23 cellular contexts compared by ENCODE assay signal in the genomic region with DNA sequence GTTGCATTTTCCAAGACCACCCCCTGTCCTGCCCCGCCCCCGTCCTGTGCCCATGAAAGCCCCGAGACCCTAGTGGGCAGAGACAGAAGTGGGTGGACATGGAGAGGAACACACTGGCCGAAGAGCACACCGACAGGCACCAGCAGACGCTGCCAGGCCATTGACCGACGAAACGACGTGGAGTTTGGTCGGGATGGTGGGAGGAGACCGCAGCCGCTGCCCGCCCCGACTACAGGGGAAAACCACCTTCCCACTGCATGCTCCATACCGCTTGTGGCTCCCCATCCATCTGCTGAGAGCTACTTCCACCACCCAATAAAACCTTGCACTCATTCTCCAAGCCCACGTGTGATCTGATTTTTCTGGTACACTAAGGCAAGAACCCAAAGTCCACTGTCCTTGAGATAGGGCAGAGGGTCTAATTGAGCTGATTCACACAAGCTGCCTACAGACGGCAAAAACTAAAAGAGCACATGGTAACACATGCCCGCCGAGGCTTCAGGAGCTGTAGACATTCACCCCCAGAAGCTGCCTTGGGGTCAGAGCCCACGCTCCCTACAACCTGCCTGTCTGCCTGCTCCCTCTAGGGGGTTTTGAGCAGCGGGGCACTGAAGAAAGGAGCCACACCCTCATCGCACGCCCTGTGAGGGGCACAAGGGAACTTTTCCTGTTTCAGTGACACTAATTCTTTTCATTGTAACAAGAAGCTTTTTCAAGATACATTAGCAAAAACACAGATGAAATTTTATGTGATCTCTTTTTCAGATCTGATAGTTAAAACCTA.
A peak's percentile ranks its signal among the peaks of the same experiment; 100 is the strongest.
DNase-seq lines count a peak whose midpoint lies in the region; ATAC-seq, FAIRE-seq and TF ChIP-seq lines count a peak whose summit lies in the region.
"Had no signal": no experiment of that assay in that cellular context is flagged by ENCODE, and none has a peak within 500 bp of the region (broad histone marks: within the 10 kb centered on the region; RNA-seq: fewer than 3 reads in every experiment).

No MANE protein-coding gene starts in this region.

- FAIRE-seq in HepG2 (lab: Jason Lieb, UNC) (no peak), K562 (lab: Jason Lieb, UNC) (no peak), urothelium cell line (lab: Jason Lieb, UNC) (peak; percentile 58)

- H3K27me3 Mint-ChIP-seq in CD8-positive, alpha-beta memory T cell, result peaks cover 5 to 18% of the 10 kb centered on the region in 2 donors
- H3K27me3 Mint-ChIP-seq: stimulated activated memory B cell treated with anti-CD40 and anti-IgM and Interleukin-4, amounts not matched to agents 10 μg/mL and 1 μg/mL and 100 μg/mL, for 72 hours had no signal

- H3K9me3 ChIP-seq in HepG2 (ENCODE audit: low read length) (no peaks in the 10 kb centered on the region), right lobe of liver (no peaks in the 10 kb centered on the region), Loucy (ENCODE audit: insufficient read depth, low read depth, low read length) (no peaks in the 10 kb centered on the region), K562 (replicated peaks; ENCODE audit: control insufficient read depth, insufficient read depth, low read depth, low read length) (no peaks in the 10 kb centered on the region)
- H3K9me3 ChIP-seq in CD8-positive, alpha-beta memory T cell (ENCODE audit: low read length), result no peaks in the 10 kb centered on the region
- H3K9me3 ChIP-seq: sigmoid colon, thoracic aorta had no signal

- no peaks in the 10 kb centered on the region for H3K9me2 ChIP-seq in Loucy (replicated peaks; ENCODE audit: low read depth, low read length)

- no peaks in the 10 kb centered on the region for H3F3A ChIP-seq in Loucy (ENCODE audit: low read depth)

- H3K4me1 Mint-ChIP-seq in CD8-positive, alpha-beta memory T cell, result no peaks in the 10 kb centered on the region
- H3K4me1 Mint-ChIP-seq: activated B cell treated with CpG ODN at 0.5 μM for 24 hours; CD4-positive, alpha-beta memory T cell; stimulated activated memory B cell treated with anti-CD40 and anti-IgM and Interleukin-4, amounts not matched to agents 10 μg/mL and 1 μg/mL and 100 μg/mL, for 72 hours; T-helper 17 cell had no signal

- H3K27me3 ChIP-seq in HepG2 (ENCODE audit: control insufficient read depth in 1 of 2, insufficient read depth in 2 of 2, low read length in 2 of 2) (peaks cover 0 to 7% of the 10 kb centered on the region in 2 experiments; a peak in 2 of 5 replicates), right lobe of liver (no peaks in the 10 kb centered on the region), Loucy (ENCODE audit: insufficient read depth, low read length, poor library complexity, severe bottlenecking) (no peaks in the 10 kb centered on the region), K562 (ENCODE audit: control insufficient read depth in 2 of 2, insufficient read depth in 2 of 2, low read length in 2 of 2) (peaks cover 8 to 14% of the 10 kb centered on the region in 2 experiments; a peak in 4 of 5 replicates)
- H3K27me3 ChIP-seq in CD8-positive, alpha-beta memory T cell (ENCODE audit: insufficient read depth, low read length, poor library complexity, severe bottlenecking), result no peaks in the 10 kb centered on the region
- H3K27me3 ChIP-seq: sigmoid colon had no signal

- H3K4me2 ChIP-seq in HepG2 (ENCODE audit: low read depth, low read length) (peak overlapping the region; percentile 7; the same call in 1 of the 2 replicates), Loucy (ENCODE audit: low read depth, low read length, poor library complexity, severe bottlenecking) (no peak overlapping the region), K562 (ENCODE audit: insufficient read depth, low read length) (no peak overlapping the region)
- H3K4me2 ChIP-seq: PC-9 had no signal

- no peaks in the 10 kb centered on the region for H3K36me3 Mint-ChIP-seq in CD8-positive, alpha-beta memory T cell
- H3K36me3 Mint-ChIP-seq: activated naive CD4-positive, alpha-beta T cell treated with anti-CD3 and anti-CD28 coated beads, Interleukin-2, amount 50 U/mL, for 72 hours; CD4-positive, alpha-beta memory T cell; stimulated activated memory B cell treated with anti-CD40 and anti-IgM and Interleukin-4, amounts not matched to agents 10 μg/mL and 1 μg/mL and 100 μg/mL, for 72 hours had no signal

- H3K27ac Mint-ChIP-seq in CD8-positive, alpha-beta memory T cell, result no peak overlapping the region
- H3K27ac Mint-ChIP-seq: activated B cell treated with CpG ODN at 0.5 μM for 24 hours; activated naive CD4-positive, alpha-beta T cell treated with anti-CD3 and anti-CD28 coated beads, Interleukin-2, amount 50 U/mL, for 72 hours; CD4-positive, alpha-beta memory T cell; stimulated activated memory B cell treated with anti-CD40 and anti-IgM and Interleukin-4, amounts not matched to agents 10 μg/mL and 1 μg/mL and 100 μg/mL, for 72 hours; T-helper 17 cell had no signal

- ATAC-seq in HepG2, result peak; percentile 89
- no peak for ATAC-seq in right lobe of liver
- ATAC-seq in K562, result peak; percentile 91
- no peak for ATAC-seq in HG03039 (IDR thresholded peaks at IDR 0.05; ENCODE audit: unreplicated experiment)
- ATAC-seq: activated naive CD4-positive, alpha-beta T cell treated with anti-CD3 and anti-CD28 coated beads, Interleukin-2, amount 50 U/mL, for 72 hours; stimulated activated memory B cell treated with anti-CD40 and anti-IgM and Interleukin-4, amounts not matched to agents 10 μg/mL and 1 μg/mL and 100 μg/mL, for 72 hours; T-helper 17 cell had no signal

- H3K4me3 ChIP-seq in HepG2 (replicated peaks in 1 of 3; ENCODE audit: insufficient read depth in 1 of 3, low read depth in 2 of 3, low read length in 3 of 3), result no peak overlapping the region
- no peak overlapping the region for H3K4me3 ChIP-seq in right lobe of liver
- no peak overlapping the region for H3K4me3 ChIP-seq in Loucy (ENCODE audit: low read length, poor library complexity, severe bottlenecking)
- no peak overlapping the region for H3K4me3 ChIP-seq in K562
- no peak overlapping the region for H3K4me3 ChIP-seq in CD8-positive, alpha-beta memory T cell (ENCODE audit: low read length)
- H3K4me3 ChIP-seq: PC-9, sigmoid colon, thoracic aorta had no signal

- CTCF ChIA-PET in HepG2 (lab: Yijun Ruan, JAX; ENCODE audit: low intra/inter-chr PET ratio, low total read pairs) (no interaction called here), K562 (lab: Yijun Ruan, JAX; ENCODE audit: low intra/inter-chr PET ratio) (no interaction called here)
- CTCF ChIA-PET in CD8-positive, alpha-beta memory T cell (lab: Charles Lee), result no interaction called here

- H3K36me3 ChIP-seq in HepG2 (replicated peaks in 1 of 2; ENCODE audit: control insufficient read depth in 1 of 2, insufficient read depth in 2 of 2, low read length in 2 of 2) (no peaks in the 10 kb centered on the region), right lobe of liver (no peaks in the 10 kb centered on the region), Loucy (ENCODE audit: insufficient read depth, low read length) (no peaks in the 10 kb centered on the region), K562 (ENCODE audit: control insufficient read depth, insufficient read depth, low read length) (no peaks in the 10 kb centered on the region)
- H3K36me3 ChIP-seq in CD8-positive, alpha-beta memory T cell (ENCODE audit: insufficient read depth, low read length), result no peaks in the 10 kb centered on the region
- H3K36me3 ChIP-seq: sigmoid colon, thoracic aorta had no signal

- no peaks in the 10 kb centered on the region for H3K9me3 Mint-ChIP-seq in CD8-positive, alpha-beta memory T cell
- H3K9me3 Mint-ChIP-seq: activated B cell treated with CpG ODN at 0.5 μM for 24 hours; activated naive CD4-positive, alpha-beta T cell treated with anti-CD3 and anti-CD28 coated beads, Interleukin-2, amount 50 U/mL, for 72 hours; CD4-positive, alpha-beta memory T cell; stimulated activated memory B cell treated with anti-CD40 and anti-IgM and Interleukin-4, amounts not matched to agents 10 μg/mL and 1 μg/mL and 100 μg/mL, for 72 hours had no signal

- TF ChIP-seq RAD21 in HepG2 (CRISPR knock-in tag; IDR thresholded peaks at IDR 0.05), result no peak
- no peak for TF ChIP-seq RAD21 in K562 (CRISPR knock-in tag; conservative IDR thresholded peaks at IDR 0.05 in 1 of 2, IDR thresholded peaks at IDR 0.05 in 1 of 2)

- no peak overlapping the region for H3K4me3 Mint-ChIP-seq in CD8-positive, alpha-beta memory T cell
- H3K4me3 Mint-ChIP-seq: activated B cell treated with CpG ODN at 0.5 μM for 24 hours; stimulated activated memory B cell treated with anti-CD40 and anti-IgM and Interleukin-4, amounts not matched to agents 10 μg/mL and 1 μg/mL and 100 μg/mL, for 72 hours; T-helper 17 cell had no signal

- POLR2A ChIA-PET in HepG2 (lab: Yijun Ruan, JAX), result no interaction called here
- POLR2A ChIA-PET in K562 (lab: Yijun Ruan, JAX), result interaction anchor here (0.6 to 1.0 kb wide), 3 partner anchors 19 to 240 kb away, joined by 3 read pairs; no protein-coding TSS in a partner anchor
- POLR2A ChIA-PET in CD8-positive, alpha-beta memory T cell (lab: Charles Lee), result no interaction called here

- H4K20me1 ChIP-seq in HepG2 (ENCODE audit: insufficient read depth, low read length), result no peaks in the 10 kb centered on the region
- H4K20me1 ChIP-seq in Loucy (ENCODE audit: insufficient read depth, low read length, poor library complexity, severe bottlenecking), result no peaks in the 10 kb centered on the region
- H4K20me1 ChIP-seq in K562 (replicated peaks; ENCODE audit: control insufficient read depth, insufficient read depth, low read length), result no peaks in the 10 kb centered on the region

- DNase-seq in HepG2 (ENCODE audit: low spot score) (peak; percentile 6), right lobe of liver (no peak), K562 (ENCODE audit: extremely low read depth in 1 of 4, low spot score in 3 of 4) (peak in 1 of 4 experiments; percentile 27), urothelium cell line (ENCODE audit: low spot score) (no peak), NCI-H2081 treated with DMSO at 0.1 percent for 48 hours (lab: John Stamatoyannopoulos, UW) (no peak)
- DNase-seq in CD8-positive, alpha-beta memory T cell, result no peak
- DNase-seq: activated B cell treated with CpG ODN at 0.5 μM for 24 hours; activated CD8-positive, alpha-beta memory T cell treated with anti-CD3 and anti-CD28 coated beads for 24 hours; activated T-cell treated with anti-CD3 and anti-CD28 coated beads, Interleukin-2, amount 50 U/mL, for 48 hours; CD4-positive, alpha-beta memory T cell; head of caudate nucleus; IMR-90; NCI-H187 treated with DMSO at 0.1 percent for 48 hours; NCI-H510A; PC-9; SIG-M5; sigmoid colon; T-helper 17 cell had no signal

- intact Hi-C loops in HepG2 (cut with micrococcal nuclease; ENCODE audit: unreplicated experiment) (no loop called here), right lobe of liver (cut with DNase I) (no loop called here), K562 (cut with micrococcal nuclease) (loop anchor here (5.0 to 10.0 kb wide), 3 partner anchors 56 to 519 kb away; no protein-coding TSS in a partner anchor)

- TF ChIP-seq POLR2A in HepG2 (IDR thresholded peaks at IDR 0.05; ENCODE audit: insufficient read depth in 1 of 2, low read depth in 2 of 2, low read length in 2 of 2) (no peak), right lobe of liver (IDR thresholded peaks at IDR 0.05) (no peak), K562 (conservative IDR thresholded peaks at IDR 0.05) (no peak)

- H3K9ac ChIP-seq in HepG2 (ENCODE audit: insufficient read depth, low read depth, low read length) (no peak overlapping the region), Loucy (ENCODE audit: low read depth, low read length, poor library complexity, severe bottlenecking) (no peak overlapping the region), K562 (ENCODE audit: insufficient read depth in 1 of 2, low read depth in 2 of 2, low read length in 2 of 2) (0 out of 4 replicates have a peak overlapping the region, but pooled peaks of 1 of the 2 experiments have one; percentile 29)

- H3K4me1 ChIP-seq in HepG2 (ENCODE audit: insufficient read depth, low read length), result peaks cover 5% of the 10 kb centered on the region; the same call in 1 of the 2 replicates
- H3K4me1 ChIP-seq in right lobe of liver, result no peaks in the 10 kb centered on the region
- H3K4me1 ChIP-seq in Loucy (ENCODE audit: insufficient read depth, low read length, poor library complexity, severe bottlenecking), result no peaks in the 10 kb centered on the region
- H3K4me1 ChIP-seq in K562 (replicated peaks in 1 of 2; ENCODE audit: control insufficient read depth in 2 of 2, insufficient read depth in 2 of 2, low read length in 2 of 2), result 0 out of 5 replicates have a peak, but pooled peaks cover 0 to 3% of the 10 kb centered on the region in 2 experiments
- H3K4me1 ChIP-seq in CD8-positive, alpha-beta memory T cell (ENCODE audit: insufficient read depth, low read length), result no peaks in the 10 kb centered on the region
- H3K4me1 ChIP-seq: sigmoid colon had no signal

- TF ChIP-seq CTCF in HepG2 (CRISPR knock-in tag; IDR thresholded peaks at IDR 0.05) (no peak), right lobe of liver (IDR thresholded peaks at IDR 0.05) (no peak), Loucy (conservative IDR thresholded peaks at IDR 0.05; ENCODE audit: low read length) (peak; percentile 41), K562 (IDR thresholded peaks at IDR 0.05 in 2 of 3, conservative IDR thresholded peaks at IDR 0.05 in 1 of 3; ENCODE audit: insufficient read depth in 2 of 3, low read depth in 1 of 3, low read length in 3 of 3) (peak; percentile 11 to 50 (median 40); a peak in 3 of 6 replicates)

- no peak for TF ChIP-seq EP300 in HepG2 (IDR thresholded peaks at IDR 0.05; ENCODE audit: low read depth in 2 of 2, low read length in 2 of 2)
- no peak for TF ChIP-seq EP300 in HepG2 (CRISPR knock-in tag; IDR thresholded peaks at IDR 0.05; ENCODE audit: borderline replicate concordance)
- TF ChIP-seq EP300 in K562 (IDR thresholded peaks at IDR 0.05; ENCODE audit: low read length), result no peak

- H2AFZ ChIP-seq in HepG2 (ENCODE audit: low read length) (no peak overlapping the region), Loucy (ENCODE audit: low read length) (no peak overlapping the region), K562 (ENCODE audit: low read depth, low read length) (no peak overlapping the region)
- H2AFZ ChIP-seq: PC-9 had no signal

- H3K27ac ChIP-seq in HepG2 (ENCODE audit: extremely low read length, insufficient read depth, low read length) (no peak overlapping the region), right lobe of liver (no peak overlapping the region), K562 (ENCODE audit: extremely low read depth, low read depth, low read length) (no peak overlapping the region)
- H3K27ac ChIP-seq in CD8-positive, alpha-beta memory T cell (ENCODE audit: low read depth, low read length), result no peak overlapping the region
- H3K27ac ChIP-seq: PC-9, sigmoid colon, thoracic aorta had no signal

- no TSS peak for BruUV-seq in HepG2 (replicated peaks; lab: Mats Ljungman, UMichigan)
- BruUV-seq in K562 (replicated peaks; lab: Mats Ljungman, UMichigan), result no TSS peak

- no peaks in the 10 kb centered on the region for H3K9me1 ChIP-seq in K562 (ENCODE audit: control insufficient read depth, insufficient read depth, low read length)

- 22% methylated on average over 23 of the region's 24 CpGs for WGBS in HepG2 (ENCODE audit: low lambda C conversion rate)
- WGBS in right lobe of liver (ENCODE audit: insufficient coverage, low coverage, low lambda C conversion rate, missing lambda C conversion rate), result 70% methylated on average over 17 of the region's 24 CpGs
- 6% methylated on average over 23 of the region's 24 CpGs for WGBS in K562 (ENCODE audit: insufficient coverage, low coverage, missing lambda C conversion rate)

- H3K79me2 ChIP-seq in HepG2 (ENCODE audit: insufficient read depth, low read length) (no peaks in the 10 kb centered on the region), Loucy (ENCODE audit: insufficient read depth, low read length) (no peaks in the 10 kb centered on the region), K562 (ENCODE audit: control insufficient read depth, insufficient read depth, low read length) (no peaks in the 10 kb centered on the region)

- in situ Hi-C loops in HepG2 (cut with HindIII; ENCODE audit: extremely low pct_ligation_motif_present, low pct_unique_long_range_greater_than_20kb) (no loop called here), K562 (cut with MboI) (no loop called here)

Comparison
In these comparisons a context has a peak if more than half of its experiments do, and no peak if none do; other contexts are left out.
1. ATAC-seq: peak in HepG2 (single experiment) and K562 (single experiment); none in right lobe of liver (0 of 4) and HG03039 (single experiment).
2. CTCF ChIP-seq: peak in Loucy (single experiment) and K562 (3 of 3); none in HepG2 (single experiment) and right lobe of liver (0 of 4).
3. Of the 241 proteins assayed by ChIP-seq in both HepG2 and K562: peak only in HepG2: none; only in K562: CTCF, MAX and SMC3; in both: none; in neither: 238.